Comparison of ENCODE assay signal across 35 cellular contexts in the genomic region with DNA sequence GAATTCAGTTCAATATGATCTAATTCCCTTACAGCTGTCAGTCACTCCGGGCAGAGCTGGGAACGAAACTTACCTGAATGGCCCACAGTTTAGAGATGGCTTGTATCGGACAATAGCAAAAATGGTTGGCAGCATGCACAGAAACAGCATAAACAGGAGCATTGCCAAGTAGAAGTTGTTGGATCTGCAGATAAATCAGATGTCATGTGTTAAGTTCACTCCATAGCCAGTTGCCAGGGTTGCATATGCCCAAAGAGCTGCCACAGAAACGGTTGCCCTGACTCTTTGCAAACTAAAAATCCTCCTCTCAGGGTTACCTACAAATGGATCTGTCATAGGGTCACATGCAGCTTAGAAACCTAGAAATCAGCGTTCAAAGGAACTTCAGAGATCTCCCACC. TPM values are rescaled to one million over a fixed set of nuclear protein-coding genes. Genes with fewer than 3 reads are reported as not detected.
"Had no signal": no experiment of that assay in that cellular context is flagged by ENCODE, and none has a peak within 500 bp of the region (broad histone marks: within the 10 kb centered on the region; RNA-seq: fewer than 3 reads in every experiment).

No MANE protein-coding gene starts in this region.

- ATAC-seq: activated CD4-positive, alpha-beta T cell treated with anti-CD3 and anti-CD28 coated beads for 36 hours; left lobe of liver; naive thymus-derived CD4-positive, alpha-beta T cell; stimulated activated naive B cell treated with anti-CD40 and anti-IgM and Interleukin-4, amounts not matched to agents 10 μg/mL and 1 μg/mL and 100 μg/mL, for 72 hours had no signal

- H3K27ac Mint-ChIP-seq: activated CD4-positive, alpha-beta T cell treated with anti-CD3 and anti-CD28 coated beads for 36 hours; activated naive CD4-positive, alpha-beta T cell treated with anti-CD3 and anti-CD28 coated beads for 36 hours; activated naive CD8-positive, alpha-beta T cell treated with anti-CD3 and anti-CD28 coated beads for 36 hours; activated T-helper 1 cell treated with anti-CD3 and anti-CD28 coated beads, Interleukin-12 subunit alpha, Interleukin-12 subunit beta, Interleukin-2, Interleukin-4 antibody, amounts not matched to agents 30 ng/mL and 10 ng/mL and 1 ng/mL, durations not matched to agents 14 hours and 24 hours and 36 hours; naive thymus-derived CD4-positive, alpha-beta T cell; stimulated activated naive B cell treated with anti-CD40 and anti-IgM and Interleukin-4, amounts not matched to agents 10 μg/mL and 1 μg/mL and 100 μg/mL, for 72 hours; T-helper 2 cell treated with Interferon-gamma antibody and Interleukin-4, amounts not matched to agents 5 μg/mL and 100 μg/mL, for 36 hours had no signal

- H3K9me3 ChIP-seq: adrenal gland, body of pancreas, esophagus squamous epithelium, heart right ventricle, pancreas, prostate gland, sigmoid colon, stomach, thyroid gland, upper lobe of right lung had no signal

- H3K27me3 ChIP-seq: adrenal gland, body of pancreas, heart right ventricle, pancreas, sigmoid colon, stomach, thyroid gland, upper lobe of right lung had no signal

- H3K36me3 Mint-ChIP-seq: activated naive CD8-positive, alpha-beta T cell treated with anti-CD3 and anti-CD28 coated beads for 36 hours; naive thymus-derived CD4-positive, alpha-beta T cell; stimulated activated naive B cell treated with anti-CD40 and anti-IgM and Interleukin-4, amounts not matched to agents 10 μg/mL and 1 μg/mL and 100 μg/mL, for 72 hours had no signal

- H3K9me3 Mint-ChIP-seq: activated naive CD4-positive, alpha-beta T cell treated with anti-CD3 and anti-CD28 coated beads for 36 hours; activated naive CD8-positive, alpha-beta T cell treated with anti-CD3 and anti-CD28 coated beads for 36 hours; activated T-helper 1 cell treated with anti-CD3 and anti-CD28 coated beads, Interleukin-12 subunit alpha, Interleukin-12 subunit beta, Interleukin-2, Interleukin-4 antibody, amounts not matched to agents 30 ng/mL and 10 ng/mL and 1 ng/mL, durations not matched to agents 14 hours and 24 hours and 36 hours; naive thymus-derived CD4-positive, alpha-beta T cell; stimulated activated naive B cell treated with anti-CD40 and anti-IgM and Interleukin-4, amounts not matched to agents 10 μg/mL and 1 μg/mL and 100 μg/mL, for 72 hours; T-helper 2 cell treated with Interferon-gamma antibody and Interleukin-4, amounts not matched to agents 5 μg/mL and 100 μg/mL, for 36 hours had no signal

- H3K4me1 ChIP-seq: stomach, upper lobe of right lung had no signal

- DNase-seq: activated CD4-positive, alpha-beta T cell treated with anti-CD3 and anti-CD28 coated beads for 36 hours; activated CD4-positive, CD25-positive, alpha-beta regulatory T cell; activated CD8-positive, alpha-beta memory T cell treated with anti-CD3 and anti-CD28 coated beads for 24 hours; activated effector memory CD4-positive, alpha-beta T cell treated with anti-CD3 and anti-CD28 coated beads, Interleukin-2, amount 50 U/mL, for 16 hours; activated naive CD4-positive, alpha-beta T cell treated with anti-CD3 and anti-CD28 coated beads for 36 hours; activated naive CD8-positive, alpha-beta T cell treated with anti-CD3 and anti-CD28 coated beads for 36 hours; aorta; caudate nucleus; dermis blood vessel endothelial cell; effector CD8-positive, alpha-beta T cell; esophagus squamous epithelium; foreskin melanocyte; midbrain; naive thymus-derived CD4-positive, alpha-beta T cell; retina; sigmoid colon; stimulated activated CD4-positive, alpha-beta T cell treated with anti-CD3 and anti-CD28 coated beads, Interleukin-15, amount 100 ng/mL, for 24 hours; stimulated activated CD4-positive, alpha-beta T cell treated with anti-CD3 and anti-CD28 coated beads, Interleukin-2, amount 100 ng/mL, for 24 hours; stimulated activated naive B cell treated with anti-CD40 and anti-IgM and Interleukin-4, amounts not matched to agents 10 μg/mL and 1 μg/mL and 100 μg/mL, for 72 hours; stomach; T-helper 1 cell; upper lobe of right lung had no signal

- H3K4me3 Mint-ChIP-seq: activated CD4-positive, alpha-beta T cell treated with anti-CD3 and anti-CD28 coated beads for 36 hours; activated naive CD4-positive, alpha-beta T cell treated with anti-CD3 and anti-CD28 coated beads for 36 hours; activated naive CD8-positive, alpha-beta T cell treated with anti-CD3 and anti-CD28 coated beads for 36 hours; activated T-helper 1 cell treated with anti-CD3 and anti-CD28 coated beads, Interleukin-12 subunit alpha, Interleukin-12 subunit beta, Interleukin-2, Interleukin-4 antibody, amounts not matched to agents 30 ng/mL and 10 ng/mL and 1 ng/mL, durations not matched to agents 14 hours and 24 hours and 36 hours; naive thymus-derived CD4-positive, alpha-beta T cell; stimulated activated naive B cell treated with anti-CD40 and anti-IgM and Interleukin-4, amounts not matched to agents 10 μg/mL and 1 μg/mL and 100 μg/mL, for 72 hours; T-helper 2 cell treated with Interferon-gamma antibody and Interleukin-4, amounts not matched to agents 5 μg/mL and 100 μg/mL, for 36 hours had no signal

- H3K27me3 Mint-ChIP-seq: activated CD4-positive, alpha-beta T cell treated with anti-CD3 and anti-CD28 coated beads for 36 hours; activated naive CD8-positive, alpha-beta T cell treated with anti-CD3 and anti-CD28 coated beads for 36 hours; stimulated activated naive B cell treated with anti-CD40 and anti-IgM and Interleukin-4, amounts not matched to agents 10 μg/mL and 1 μg/mL and 100 μg/mL, for 72 hours had no signal

- H3K4me3 ChIP-seq: adrenal gland, body of pancreas, esophagus squamous epithelium, heart right ventricle, pancreas, prostate gland, sigmoid colon, stomach, thyroid gland, upper lobe of right lung had no signal

- H3K36me3 ChIP-seq: adrenal gland, esophagus squamous epithelium, heart right ventricle, pancreas, prostate gland, sigmoid colon, stomach, thyroid gland, upper lobe of right lung had no signal

- H3K27ac ChIP-seq: body of pancreas, epithelial cell of prostate, pancreas, prostate gland, stomach, thyroid gland, upper lobe of right lung had no signal

RNA-seq across cellular contexts. Expression of a gene that starts 34.7 kb away (rescaled TPM):
- total RNA-seq: activated CD4-positive, alpha-beta T cell treated with anti-CD3 and anti-CD28 coated beads for 36 hours; activated naive CD4-positive, alpha-beta T cell treated with anti-CD3 and anti-CD28 coated beads for 36 hours; activated naive CD8-positive, alpha-beta T cell treated with anti-CD3 and anti-CD28 coated beads for 36 hours; activated T-helper 1 cell treated with anti-CD3 and anti-CD28 coated beads, Interleukin-12 subunit alpha, Interleukin-12 subunit beta, Interleukin-2, Interleukin-4 antibody, amounts not matched to agents 30 ng/mL and 10 ng/mL and 1 ng/mL, durations not matched to agents 14 hours and 24 hours and 36 hours; adrenal gland; dermis blood vessel endothelial cell; esophagus squamous epithelium; glomerular endothelial cell; heart right ventricle; kidney epithelial cell; left lobe of liver; lung microvascular endothelial cell; naive thymus-derived CD4-positive, alpha-beta T cell; upper lobe of right lung had no signal
